ENCODE assay signal across 26 cellular contexts in the genomic region with DNA sequence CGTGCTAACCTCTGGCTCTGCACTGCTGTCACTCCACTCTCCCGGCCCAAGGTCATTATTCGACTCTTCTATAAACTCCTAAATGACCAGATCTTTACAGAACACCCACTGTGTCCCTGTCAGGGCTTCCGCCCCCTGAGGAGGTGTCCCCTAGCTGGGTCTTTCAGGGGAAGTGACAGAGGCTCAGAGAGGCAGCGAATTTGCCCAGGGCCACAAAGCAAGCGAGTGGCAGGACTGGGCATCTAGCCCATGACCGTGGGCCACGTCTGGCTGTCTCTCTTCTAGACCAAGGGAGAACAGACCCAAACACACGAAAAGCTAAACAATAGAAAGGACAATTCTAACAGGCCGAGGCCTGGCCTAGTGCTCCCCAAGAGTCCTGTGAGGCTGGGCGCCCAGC. TPM values are rescaled to one million over a fixed set of nuclear protein-coding genes. Genes with fewer than 3 reads are reported as not detected.
"Had no signal": no experiment of that assay in that cellular context is flagged by ENCODE, and none has a peak within 500 bp of the region (broad histone marks: within the 10 kb centered on the region; RNA-seq: fewer than 3 reads in every experiment).

No MANE protein-coding gene starts in this region.

- H3K27ac Mint-ChIP-seq: mesothelial cell of epicardium; naive thymus-derived CD4-positive, alpha-beta T cell; natural killer cell treated with Interleukin-12 subunit alpha and Interleukin-12 subunit beta and Interleukin-15 and Interleukin-18, amount 100 ng/mL, for 72 hours; stimulated activated naive CD8-positive, alpha-beta T cell treated with anti-CD3 and anti-CD28 coated beads, Interleukin-15, Interleukin-2, amounts not matched to agents 100 ng/mL and 50 ng/mL, for 24 hours; type B pancreatic cell had no signal

- DNase-seq: heart left ventricle; hypothalamus; islet precursor cell; left ventricle myocardium inferior; mesendoderm; naive thymus-derived CD4-positive, alpha-beta T cell; occipital lobe; psoas muscle; stimulated activated CD4-positive, alpha-beta T cell treated with anti-CD3 and anti-CD28 coated beads, Interleukin-1b, Interleukin-23, amount 100 ng/mL, for 48 hours; stimulated activated CD4-positive, alpha-beta T cell treated with anti-CD3 and anti-CD28 coated beads, Interleukin-2, amount 100 ng/mL, for 48 hours; stimulated activated naive CD4-positive, alpha-beta T cell; tibial artery; uterus had no signal

- H3K36me3 ChIP-seq: heart left ventricle, left ventricle myocardium inferior, neutrophil, right lobe of liver, suprapubic skin, thoracic aorta, tibial artery, uterus had no signal

- H3K36me3 Mint-ChIP-seq: mesothelial cell of epicardium, type B pancreatic cell had no signal

- H3K4me1 ChIP-seq: heart left ventricle, left ventricle myocardium inferior, parathyroid adenoma, psoas muscle, right lobe of liver, suprapubic skin, tibial artery, uterus had no signal

- H3K27me3 ChIP-seq: right lobe of liver, uterus had no signal

- H3K9me3 ChIP-seq: neutrophil, psoas muscle, right lobe of liver, suprapubic skin, uterus had no signal

- H3K4me1 Mint-ChIP-seq: mesothelial cell of epicardium; naive thymus-derived CD4-positive, alpha-beta T cell had no signal

- H3K9me3 Mint-ChIP-seq: natural killer cell treated with Interleukin-12 subunit alpha and Interleukin-12 subunit beta and Interleukin-15 and Interleukin-18, amount 100 ng/mL, for 72 hours; type B pancreatic cell had no signal

- H3K27ac ChIP-seq: heart left ventricle, left ventricle myocardium inferior, neutrophil, parathyroid adenoma, psoas muscle, right lobe of liver, suprapubic skin, thoracic aorta, tibial artery, uterus had no signal

- H3K4me3 Mint-ChIP-seq: mesothelial cell of epicardium; naive thymus-derived CD4-positive, alpha-beta T cell; natural killer cell treated with Interleukin-12 subunit alpha and Interleukin-12 subunit beta and Interleukin-15 and Interleukin-18, amount 100 ng/mL, for 72 hours; stimulated activated naive CD8-positive, alpha-beta T cell treated with anti-CD3 and anti-CD28 coated beads, Interleukin-15, Interleukin-2, amounts not matched to agents 100 ng/mL and 50 ng/mL, for 24 hours; type B pancreatic cell had no signal

- H3K4me3 ChIP-seq: heart left ventricle, left ventricle myocardium inferior, lung, psoas muscle, right lobe of liver, smooth muscle cell, suprapubic skin, thoracic aorta, tibial artery, uterus had no signal

RNA-seq across cellular contexts. Expression of a gene that starts 27.4 kb away (rescaled TPM):
- total RNA-seq: mononuclear cell; myocyte; naive thymus-derived CD4-positive, alpha-beta T cell; natural killer cell treated with Interleukin-12 subunit alpha and Interleukin-12 subunit beta and Interleukin-15 and Interleukin-18, amount 100 ng/mL, for 72 hours; uterus had no signal
